13 cellular contexts compared by ENCODE assay signal in genomic region chr19:821976-822773, GRCh38. TPM values are rescaled to one million over a fixed set of nuclear protein-coding genes. Genes with fewer than 3 reads are reported as not detected.
DNase-seq lines count a peak whose midpoint lies in the region; ATAC-seq and TF ChIP-seq lines count a peak whose summit lies in the region.
"Had no signal": no experiment of that assay in that cellular context is flagged by ENCODE, and none has a peak within 500 bp of the region (broad histone marks: within the 10 kb centered on the region; RNA-seq: fewer than 3 reads in every experiment).

No MANE protein-coding gene starts in this region.

- 3 to 7% methylated on average over 17 to 39 of the region's 94 CpGs for WGBS in lower leg skin, 2 donors

- H3K9me3 ChIP-seq in AG04450 (ENCODE audit: control insufficient read depth, insufficient read depth, low read length) (peaks cover 5% of the 10 kb centered on the region; the same call in 1 of the 2 replicates), HUES48 (ENCODE audit: control insufficient read depth, insufficient read depth, low read length) (no peaks in the 10 kb centered on the region), colonic mucosa (no peaks in the 10 kb centered on the region), SJCRH30 (replicated peaks) (no peaks in the 10 kb centered on the region)

- TF ChIP-seq POLR2A in lower leg skin (IDR thresholded peaks at IDR 0.05): no peak

- no peaks in the 10 kb centered on the region for H3K4me1 Mint-ChIP-seq in nephron

- CTCF ChIA-PET in AG04450 (lab: Charles Lee): no interaction called here

- ATAC-seq in HG02981 (IDR thresholded peaks at IDR 0.05; ENCODE audit: unreplicated experiment): no peak

- H3K9me3 Mint-ChIP-seq in nephron: no peaks in the 10 kb centered on the region
- H3K9me3 Mint-ChIP-seq: activated T-helper 2 cell treated with anti-CD3 and anti-CD28 coated beads, Interferon-gamma antibody, Interleukin-2, Interleukin-4, amounts not matched to agents 10 μg/mL and 5 μg/mL and 100 μg/mL, durations not matched to agents 14 hours and 24 hours and 36 hours had no signal

- TF ChIP-seq CTCF in AG04450 (IDR thresholded peaks at IDR 0.05; ENCODE audit: low read depth, low read length) (no peak), colonic mucosa (IDR thresholded peaks at IDR 0.05) (no peak), nephron (IDR thresholded peaks at IDR 0.05; ENCODE audit: unreplicated experiment in 3 of 3) (no peak), lower leg skin (IDR thresholded peaks at IDR 0.05) (no peak)

- peaks cover 7% of the 10 kb centered on the region for H3K27me3 Mint-ChIP-seq in nephron (ENCODE audit: low read depth)

- intact Hi-C loops in colonic mucosa (cut with DNase I): no loop called here
- intact Hi-C loops in lower leg skin (cut with DNase I; ENCODE audit: low total_unique reads): no loop called here

- POLR2A ChIA-PET in AG04450 (lab: Yijun Ruan, JAX): no interaction called here

- no peaks in the 10 kb centered on the region for H3K27me3 ChIP-seq in AG04450 (ENCODE audit: control insufficient read depth, insufficient read depth, low read length)
- no peaks in the 10 kb centered on the region for H3K27me3 ChIP-seq in HUES48 (ENCODE audit: control insufficient read depth, insufficient read depth, low read length)
- peaks cover 24% of the 10 kb centered on the region for H3K27me3 ChIP-seq in colonic mucosa
- H3K27me3 ChIP-seq in SJCRH30: no peaks in the 10 kb centered on the region

- DNase-seq in AG04450 (ENCODE audit: low read depth, low spot score) (no peak), colonic mucosa (no peak), lower leg skin (ENCODE audit: low spot score in 2 of 2) (no peak), SJCRH30 (no peak), NCI-H446 (lab: John Stamatoyannopoulos, UW) (no peak)
- DNase-seq: GOT3 had no signal

- H3K9ac ChIP-seq in HUES48 (ENCODE audit: low read depth, low read length) (no peak overlapping the region), colonic mucosa (ENCODE audit: low read depth in 2 of 2, low read length in 2 of 2) (no peak overlapping the region)

- H3K4me1 ChIP-seq in HUES48 (ENCODE audit: control insufficient read depth, insufficient read depth, low read length) (no peaks in the 10 kb centered on the region), colonic mucosa (no peaks in the 10 kb centered on the region), SJCRH30 (no peaks in the 10 kb centered on the region)

- H3K4me3 ChIP-seq in AG04450 (ENCODE audit: low read depth, low read length): peak overlapping the region; percentile 48
- peak overlapping the region; percentile 61 for H3K4me3 ChIP-seq in HUES48 (ENCODE audit: low read depth, low read length)
- peak overlapping the region; percentile 7 for H3K4me3 ChIP-seq in colonic mucosa
- H3K4me3 ChIP-seq in lower leg skin (ENCODE audit: low read depth, poor library complexity, severe bottlenecking): no peak overlapping the region
- no peak overlapping the region for H3K4me3 ChIP-seq in SJCRH30

- H3K4me3 Mint-ChIP-seq in nephron: peak overlapping the region; percentile 67 to 72 (median 68)

- H3K27ac Mint-ChIP-seq in nephron: no peak overlapping the region
- H3K27ac Mint-ChIP-seq: activated T-helper 2 cell treated with anti-CD3 and anti-CD28 coated beads, Interferon-gamma antibody, Interleukin-2, Interleukin-4, amounts not matched to agents 10 μg/mL and 5 μg/mL and 100 μg/mL, durations not matched to agents 14 hours and 24 hours and 36 hours had no signal

- H3K27ac ChIP-seq in AG04450 (ENCODE audit: low read depth, low read length): no peak overlapping the region
- no peak overlapping the region for H3K27ac ChIP-seq in HUES48 (ENCODE audit: low read depth, low read length)
- H3K27ac ChIP-seq in colonic mucosa: no peak overlapping the region
- no peak overlapping the region for H3K27ac ChIP-seq in SJCRH30

- H3K36me3 ChIP-seq in HUES48 (ENCODE audit: control insufficient read depth, insufficient read depth, low read length) (no peaks in the 10 kb centered on the region), colonic mucosa (no peaks in the 10 kb centered on the region), SJCRH30 (no peaks in the 10 kb centered on the region)

- no peaks in the 10 kb centered on the region for H3K36me3 Mint-ChIP-seq in nephron (ENCODE audit: low read depth)

RNA-seq across cellular contexts. Expression of gene PLPPR3, which starts 0.4 kb away (rescaled TPM):
- polyA plus RNA-seq in AG04450 (2011; rRNA removed): 1.3 and 2.2 TPM in 2 replicates
- polyA minus RNA-seq in AG04450 (2011; rRNA and poly(A)+ RNA removed): 1.6 and 2.1 TPM in 2 replicates
- total RNA-seq in colonic mucosa (under 1 TPM in 1 of 2 donors, not detected in 1; 0.22 TPM), lower leg skin (not detected)
- not detected in 2 replicates for total RNA-seq in SJCRH30 (2014; rRNA removed; shearing (Covaris generic))
- total RNA-seq: activated T-helper 2 cell treated with anti-CD3 and anti-CD28 coated beads, Interferon-gamma antibody, Interleukin-2, Interleukin-4, amounts not matched to agents 10 μg/mL and 5 μg/mL and 100 μg/mL, durations not matched to agents 14 hours and 24 hours and 36 hours; subcutaneous adipose tissue; T-helper 2 cell treated with Interferon-gamma antibody and Interleukin-4, amounts not matched to agents 100 ng/mL and 5 ng/mL, for 36 hours had no signal
- polyA plus RNA-seq: liver had no signal

RNA-seq across cellular contexts. Expression of gene AZU1, which starts 5.5 kb away (rescaled TPM):
- polyA plus RNA-seq in AG04450 (2011; rRNA removed): 0.04 TPM in 1 of 2 replicates, not detected in the other
- polyA minus RNA-seq in AG04450 (2011; rRNA and poly(A)+ RNA removed): not detected in 2 replicates
- under 1 TPM in 1 of 2 donors, not detected in 1; 0.27 TPM for total RNA-seq in colonic mucosa
- under 1 TPM in 2 of 4 donors, not detected in 2; 0.37 to 0.76 TPM for total RNA-seq in lower leg skin
- total RNA-seq in SJCRH30 (2014; rRNA removed; shearing (Covaris generic)): not detected in 2 replicates
- total RNA-seq: activated T-helper 2 cell treated with anti-CD3 and anti-CD28 coated beads, Interferon-gamma antibody, Interleukin-2, Interleukin-4, amounts not matched to agents 10 μg/mL and 5 μg/mL and 100 μg/mL, durations not matched to agents 14 hours and 24 hours and 36 hours; T-helper 2 cell treated with Interferon-gamma antibody and Interleukin-4, amounts not matched to agents 100 ng/mL and 5 ng/mL, for 36 hours had no signal

RNA-seq across cellular contexts. Expression of gene PRTN3, which starts 18.6 kb away (rescaled TPM):
- polyA plus RNA-seq in AG04450 (2011; rRNA removed): not detected in 2 replicates
- not detected in 2 replicates for polyA minus RNA-seq in AG04450 (2011; rRNA and poly(A)+ RNA removed)
- total RNA-seq in colonic mucosa: not detected
- total RNA-seq in lower leg skin: under 1 TPM in 1 of 4 donors, not detected in 3; 0.86 TPM
- not detected in 2 replicates for total RNA-seq in SJCRH30 (2014; rRNA removed; shearing (Covaris generic))
- total RNA-seq: activated T-helper 2 cell treated with anti-CD3 and anti-CD28 coated beads, Interferon-gamma antibody, Interleukin-2, Interleukin-4, amounts not matched to agents 10 μg/mL and 5 μg/mL and 100 μg/mL, durations not matched to agents 14 hours and 24 hours and 36 hours; subcutaneous adipose tissue; T-helper 2 cell treated with Interferon-gamma antibody and Interleukin-4, amounts not matched to agents 100 ng/mL and 5 ng/mL, for 36 hours had no signal

RNA-seq across cellular contexts. Expression of gene PTBP1, which starts 24.9 kb away (rescaled TPM):
- polyA plus RNA-seq in AG04450 (2011; rRNA removed): 141 and 216 TPM in 2 replicates
- polyA minus RNA-seq in AG04450 (2011; rRNA and poly(A)+ RNA removed): 159 and 225 TPM in 2 replicates
- total RNA-seq in colonic mucosa: 100 to 1,000 TPM; 284 to 457 TPM
- 100 to 1,000 TPM; 167 to 237 (median 205) TPM for total RNA-seq in lower leg skin
- total RNA-seq in SJCRH30 (2014; rRNA removed; shearing (Covaris generic)): 232 TPM in 2 replicates

RNA-seq across cellular contexts. Expression of gene ELANE, which starts 29.9 kb away (rescaled TPM):
- not detected in 2 replicates for polyA plus RNA-seq in AG04450 (2011; rRNA removed)
- polyA minus RNA-seq in AG04450 (2011; rRNA and poly(A)+ RNA removed): not detected in 2 replicates
- total RNA-seq in colonic mucosa (not detected), lower leg skin (1 to 10 TPM in 1 of 4 donors, under 1 TPM in 1, not detected in 2; 0.51 to 1.9 TPM)
- not detected in 2 replicates for total RNA-seq in SJCRH30 (2014; rRNA removed; shearing (Covaris generic))
- total RNA-seq: activated T-helper 2 cell treated with anti-CD3 and anti-CD28 coated beads, Interferon-gamma antibody, Interleukin-2, Interleukin-4, amounts not matched to agents 10 μg/mL and 5 μg/mL and 100 μg/mL, durations not matched to agents 14 hours and 24 hours and 36 hours; T-helper 2 cell treated with Interferon-gamma antibody and Interleukin-4, amounts not matched to agents 100 ng/mL and 5 ng/mL, for 36 hours had no signal

Comparison
In these comparisons a context has a peak if more than half of its experiments do, and no peak if none do; other contexts are left out.
1. H3K4me3 ChIP-seq: peak in AG04450 (single experiment), HUES48 (single experiment) and colonic mucosa (single experiment); none in lower leg skin (single experiment) and SJCRH30 (single experiment).